ENCODE assay signal across 1 cellular context in genomic region chr1:67430358-67431155, GRCh38.
TF ChIP-seq lines count a peak whose summit lies in the region.

Gene SERBP1 (minus strand): TSS chr1:67430402. CDS start chr1:67430300, 102 bp downstream.

TF ChIP-seq in GM12878, 131 proteins besides CTCF, POLR2A, EP300 and RAD21 (continued from another document and continues in another):
- TF ChIP-seq EED (IDR thresholded peaks at IDR 0.05; ENCODE audit: low read depth) (peak; percentile 63), EZH2 (IDR thresholded peaks at IDR 0.05; ENCODE audit: borderline replicate concordance, control insufficient read depth, low read depth, low read length) (no peak), RELA (IDR thresholded peaks at IDR 0.05; ENCODE audit: borderline replicate concordance, partially characterized antibody) (peak; percentile 72), CHD1 (IDR thresholded peaks at IDR 0.05; ENCODE audit: low read depth, low read length) (no peak), PAX5 (IDR thresholded peaks at IDR 0.05; ENCODE audit: borderline replicate concordance, low read depth, low read length) (peak; percentile 80), NFYA (IDR thresholded peaks at IDR 0.05; ENCODE audit: borderline replicate concordance, low read depth, low read length) (no peak), FOXK2 (IDR thresholded peaks at IDR 0.05) (no peak), MXI1 (IDR thresholded peaks at IDR 0.05; ENCODE audit: low read depth, low read length) (peak; percentile 88), MEF2A (IDR thresholded peaks at IDR 0.05; ENCODE audit: insufficient read depth, low read depth, low read length) (0 out of 2 replicates have a peak, but pooled peaks have one; percentile 18), BRCA1 (IDR thresholded peaks at IDR 0.05; ENCODE audit: low read depth, low read length) (peak; percentile 62), MTA2 (IDR thresholded peaks at IDR 0.05; ENCODE audit: low read depth) (peak; percentile 63; the same call in 1 of the 2 replicates), NRF1 (conservative IDR thresholded peaks at IDR 0.05; ENCODE audit: low read depth, low read length) (no peak), SIX5 (IDR thresholded peaks at IDR 0.05; ENCODE audit: low read depth, low read length, severe bottlenecking) (peak; percentile 85), ASH2L (IDR thresholded peaks at IDR 0.05; ENCODE audit: borderline replicate concordance, low read depth) (no peak), CEBPB (IDR thresholded peaks at IDR 0.05; ENCODE audit: borderline replicate concordance in 1 of 2, low read depth in 2 of 2, low read length in 2 of 2) (no peak), NR2C1 (IDR thresholded peaks at IDR 0.05) (peak; percentile 67), PAX8 (IDR thresholded peaks at IDR 0.05) (no peak), DPF2 (IDR thresholded peaks at IDR 0.05) (peak; percentile 80), MYB (IDR thresholded peaks at IDR 0.05; ENCODE audit: borderline replicate concordance, low read depth, low read length) (peak; percentile 54; the same call in 1 of the 2 replicates), SRF (IDR thresholded peaks at IDR 0.05; ENCODE audit: low read depth in 2 of 2, low read length in 2 of 2) (0 out of 4 replicates have a peak, but pooled peaks have one; percentile 5 to 20), SREBF1 (IDR thresholded peaks at IDR 0.05; ENCODE audit: low read length) (peak; percentile 76; the same call in 1 of the 2 replicates), SUPT20H (IDR thresholded peaks at IDR 0.05; ENCODE audit: borderline replicate concordance, control insufficient read depth, low read depth, low read length) (no peak), NFXL1 (IDR thresholded peaks at IDR 0.05; ENCODE audit: borderline replicate concordance) (no peak), ATF2 (IDR thresholded peaks at IDR 0.05; ENCODE audit: low read length) (no peak; the same call in 1 of the 2 replicates), CEBPZ (IDR thresholded peaks at IDR 0.05; ENCODE audit: low read depth, low read length) (no peak), CBX5 (IDR thresholded peaks at IDR 0.05; ENCODE audit: low read depth) (peak; percentile 88; the same call in 1 of the 2 replicates), SMARCA5 (IDR thresholded peaks at IDR 0.05) (peak; percentile 75; the same call in 1 of the 2 replicates), RAD51 (IDR thresholded peaks at IDR 0.05) (no peak), IKZF2 (IDR thresholded peaks at IDR 0.05) (peak; percentile 83 to 88; a peak in 3 of 4 replicates), NR2C2 (IDR thresholded peaks at IDR 0.05; ENCODE audit: borderline replicate concordance, control insufficient read depth, insufficient read length, low read depth) (no peak), USF2 (IDR thresholded peaks at IDR 0.05; ENCODE audit: borderline replicate concordance, low read depth, low read length) (peak; percentile 17; the same call in 1 of the 2 replicates), RB1 (IDR thresholded peaks at IDR 0.05; ENCODE audit: borderline replicate concordance) (peak; percentile 36; the same call in 1 of the 2 replicates), ETV6 (conservative IDR thresholded peaks at IDR 0.05 in 1 of 2, IDR thresholded peaks at IDR 0.05 in 1 of 2; ENCODE audit: borderline replicate concordance in 1 of 2, low read depth in 1 of 2) (peak in 1 of 2 experiments; percentile 26; a peak in 1 of 4 replicates), KLF5 (IDR thresholded peaks at IDR 0.05; ENCODE audit: partially characterized antibody) (peak; percentile 40), RFX5 (IDR thresholded peaks at IDR 0.05; ENCODE audit: low read depth, low read length) (no peak), BMI1 (IDR thresholded peaks at IDR 0.05; ENCODE audit: borderline replicate concordance) (no peak), CREM (IDR thresholded peaks at IDR 0.05; ENCODE audit: low read depth) (peak; percentile 85), PKNOX1 (IDR thresholded peaks at IDR 0.05) (peak; percentile 50; the same call in 1 of the 2 replicates), BACH1 (IDR thresholded peaks at IDR 0.05; ENCODE audit: borderline replicate concordance) (peak; percentile 47; the same call in 1 of the 2 replicates), ZNF217 (IDR thresholded peaks at IDR 0.05) (0 out of 2 replicates have a peak, but pooled peaks have one; percentile 35), MTA3 (IDR thresholded peaks at IDR 0.05; ENCODE audit: borderline replicate concordance, low read length) (no peak), ELK1 (IDR thresholded peaks at IDR 0.05; ENCODE audit: low read depth, low read length) (no peak; the same call in none of the 2 replicates), CHD4 (IDR thresholded peaks at IDR 0.05) (no peak)
- TF ChIP-seq, protein P1, sequence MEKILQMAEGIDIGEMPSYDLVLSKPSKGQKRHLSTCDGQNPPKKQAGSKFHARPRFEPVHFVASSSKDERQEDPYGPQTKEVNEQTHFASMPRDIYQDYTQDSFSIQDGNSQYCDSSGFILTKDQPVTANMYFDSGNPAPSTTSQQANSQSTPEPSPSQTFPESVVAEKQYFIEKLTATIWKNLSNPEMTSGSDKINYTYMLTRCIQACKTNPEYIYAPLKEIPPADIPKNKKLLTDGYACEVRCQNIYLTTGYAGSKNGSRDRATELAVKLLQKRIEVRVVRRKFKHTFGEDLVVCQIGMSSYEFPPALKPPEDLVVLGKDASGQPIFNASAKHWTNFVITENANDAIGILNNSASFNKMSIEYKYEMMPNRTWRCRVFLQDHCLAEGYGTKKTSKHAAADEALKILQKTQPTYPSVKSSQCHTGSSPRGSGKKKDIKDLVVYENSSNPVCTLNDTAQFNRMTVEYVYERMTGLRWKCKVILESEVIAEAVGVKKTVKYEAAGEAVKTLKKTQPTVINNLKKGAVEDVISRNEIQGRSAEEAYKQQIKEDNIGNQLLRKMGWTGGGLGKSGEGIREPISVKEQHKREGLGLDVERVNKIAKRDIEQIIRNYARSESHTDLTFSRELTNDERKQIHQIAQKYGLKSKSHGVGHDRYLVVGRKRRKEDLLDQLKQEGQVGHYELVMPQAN (conservative IDR thresholded peaks at IDR 0.05), result peak; percentile 82
- TF ChIP-seq, protein P2, sequence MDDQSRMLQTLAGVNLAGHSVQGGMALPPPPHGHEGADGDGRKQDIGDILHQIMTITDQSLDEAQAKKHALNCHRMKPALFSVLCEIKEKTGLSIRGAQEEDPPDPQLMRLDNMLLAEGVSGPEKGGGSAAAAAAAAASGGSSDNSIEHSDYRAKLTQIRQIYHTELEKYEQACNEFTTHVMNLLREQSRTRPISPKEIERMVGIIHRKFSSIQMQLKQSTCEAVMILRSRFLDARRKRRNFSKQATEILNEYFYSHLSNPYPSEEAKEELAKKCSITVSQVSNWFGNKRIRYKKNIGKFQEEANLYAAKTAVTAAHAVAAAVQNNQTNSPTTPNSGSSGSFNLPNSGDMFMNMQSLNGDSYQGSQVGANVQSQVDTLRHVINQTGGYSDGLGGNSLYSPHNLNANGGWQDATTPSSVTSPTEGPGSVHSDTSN (IDR thresholded peaks at IDR 0.05; ENCODE audit: insufficient replicate concordance, low read depth, low read length), result no peak
- TF ChIP-seq, protein P3, sequence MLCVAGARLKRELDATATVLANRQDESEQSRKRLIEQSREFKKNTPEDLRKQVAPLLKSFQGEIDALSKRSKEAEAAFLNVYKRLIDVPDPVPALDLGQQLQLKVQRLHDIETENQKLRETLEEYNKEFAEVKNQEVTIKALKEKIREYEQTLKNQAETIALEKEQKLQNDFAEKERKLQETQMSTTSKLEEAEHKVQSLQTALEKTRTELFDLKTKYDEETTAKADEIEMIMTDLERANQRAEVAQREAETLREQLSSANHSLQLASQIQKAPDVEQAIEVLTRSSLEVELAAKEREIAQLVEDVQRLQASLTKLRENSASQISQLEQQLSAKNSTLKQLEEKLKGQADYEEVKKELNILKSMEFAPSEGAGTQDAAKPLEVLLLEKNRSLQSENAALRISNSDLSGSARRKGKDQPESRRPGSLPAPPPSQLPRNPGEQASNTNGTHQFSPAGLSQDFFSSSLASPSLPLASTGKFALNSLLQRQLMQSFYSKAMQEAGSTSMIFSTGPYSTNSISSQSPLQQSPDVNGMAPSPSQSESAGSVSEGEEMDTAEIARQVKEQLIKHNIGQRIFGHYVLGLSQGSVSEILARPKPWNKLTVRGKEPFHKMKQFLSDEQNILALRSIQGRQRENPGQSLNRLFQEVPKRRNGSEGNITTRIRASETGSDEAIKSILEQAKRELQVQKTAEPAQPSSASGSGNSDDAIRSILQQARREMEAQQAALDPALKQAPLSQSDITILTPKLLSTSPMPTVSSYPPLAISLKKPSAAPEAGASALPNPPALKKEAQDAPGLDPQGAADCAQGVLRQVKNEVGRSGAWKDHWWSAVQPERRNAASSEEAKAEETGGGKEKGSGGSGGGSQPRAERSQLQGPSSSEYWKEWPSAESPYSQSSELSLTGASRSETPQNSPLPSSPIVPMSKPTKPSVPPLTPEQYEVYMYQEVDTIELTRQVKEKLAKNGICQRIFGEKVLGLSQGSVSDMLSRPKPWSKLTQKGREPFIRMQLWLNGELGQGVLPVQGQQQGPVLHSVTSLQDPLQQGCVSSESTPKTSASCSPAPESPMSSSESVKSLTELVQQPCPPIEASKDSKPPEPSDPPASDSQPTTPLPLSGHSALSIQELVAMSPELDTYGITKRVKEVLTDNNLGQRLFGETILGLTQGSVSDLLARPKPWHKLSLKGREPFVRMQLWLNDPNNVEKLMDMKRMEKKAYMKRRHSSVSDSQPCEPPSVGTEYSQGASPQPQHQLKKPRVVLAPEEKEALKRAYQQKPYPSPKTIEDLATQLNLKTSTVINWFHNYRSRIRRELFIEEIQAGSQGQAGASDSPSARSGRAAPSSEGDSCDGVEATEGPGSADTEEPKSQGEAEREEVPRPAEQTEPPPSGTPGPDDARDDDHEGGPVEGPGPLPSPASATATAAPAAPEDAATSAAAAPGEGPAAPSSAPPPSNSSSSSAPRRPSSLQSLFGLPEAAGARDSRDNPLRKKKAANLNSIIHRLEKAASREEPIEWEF (IDR thresholded peaks at IDR 0.05; ENCODE audit: insufficient replicate concordance, low read depth, low read length), result no peak
- TF ChIP-seq, protein P4, sequence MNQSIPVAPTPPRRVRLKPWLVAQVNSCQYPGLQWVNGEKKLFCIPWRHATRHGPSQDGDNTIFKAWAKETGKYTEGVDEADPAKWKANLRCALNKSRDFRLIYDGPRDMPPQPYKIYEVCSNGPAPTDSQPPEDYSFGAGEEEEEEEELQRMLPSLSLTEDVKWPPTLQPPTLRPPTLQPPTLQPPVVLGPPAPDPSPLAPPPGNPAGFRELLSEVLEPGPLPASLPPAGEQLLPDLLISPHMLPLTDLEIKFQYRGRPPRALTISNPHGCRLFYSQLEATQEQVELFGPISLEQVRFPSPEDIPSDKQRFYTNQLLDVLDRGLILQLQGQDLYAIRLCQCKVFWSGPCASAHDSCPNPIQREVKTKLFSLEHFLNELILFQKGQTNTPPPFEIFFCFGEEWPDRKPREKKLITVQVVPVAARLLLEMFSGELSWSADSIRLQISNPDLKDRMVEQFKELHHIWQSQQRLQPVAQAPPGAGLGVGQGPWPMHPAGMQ (IDR thresholded peaks at IDR 0.05; ENCODE audit: borderline replicate concordance), result no peak
